In the genomic region with DNA sequence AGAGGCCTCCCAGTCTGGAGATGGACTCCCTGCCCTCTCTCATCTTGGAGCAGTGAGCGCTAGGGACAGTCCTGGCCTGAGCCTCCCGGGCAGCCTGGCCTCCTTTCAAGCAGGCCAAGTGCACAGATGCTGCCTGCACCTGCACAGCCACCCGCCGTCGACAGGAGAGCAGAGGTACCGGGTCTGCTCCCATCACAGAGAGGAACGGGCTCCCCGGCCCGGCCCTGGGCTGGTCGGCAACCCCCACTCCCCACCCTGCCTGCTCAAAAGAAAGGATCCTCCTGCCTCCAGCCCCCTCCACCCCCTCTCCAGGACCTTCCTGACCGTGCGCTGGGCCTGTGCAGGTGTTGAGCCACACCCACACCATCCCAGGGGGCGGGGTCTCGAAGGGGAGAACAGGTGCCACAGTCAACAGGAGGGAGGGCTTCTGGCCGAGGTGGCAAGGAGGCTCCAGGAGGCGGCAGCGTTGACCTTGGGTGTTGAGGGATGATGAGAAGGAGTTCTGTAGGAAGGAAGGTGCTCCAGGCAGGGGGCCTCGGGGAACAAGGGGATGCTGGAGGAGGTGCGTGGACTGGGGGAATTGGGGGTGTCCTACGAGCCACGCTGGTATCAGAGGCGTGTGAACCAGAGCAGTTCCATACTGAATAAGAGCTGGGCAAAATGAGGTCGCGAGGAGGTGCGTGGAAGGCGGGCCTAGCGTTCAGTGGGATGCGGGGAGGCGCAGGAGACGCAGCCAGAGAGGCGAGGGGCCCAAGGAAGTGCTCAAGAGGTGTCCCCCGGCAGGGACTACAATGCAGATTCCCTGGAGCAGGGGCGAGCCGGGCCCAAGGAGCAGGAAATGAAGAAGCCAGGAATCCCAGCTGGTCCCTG, we compare ENCODE assay signal across 8 cellular contexts. TPM values are rescaled to one million over a fixed set of nuclear protein-coding genes. Genes with fewer than 3 reads are reported as not detected.
A peak's percentile ranks its signal among the peaks of the same experiment; 100 is the strongest.
DNase-seq lines count a peak whose midpoint lies in the region; ATAC-seq and TF ChIP-seq lines count a peak whose summit lies in the region.

No MANE protein-coding gene starts in this region.

- peak overlapping the region; percentile 56 for H3K4me3 Mint-ChIP-seq in activated naive CD8-positive, alpha-beta T cell treated with anti-CD3 and anti-CD28 coated beads, Interleukin-2, amount 50 U/mL, for 24 hours

- H3K9me3 Mint-ChIP-seq in activated naive CD8-positive, alpha-beta T cell treated with anti-CD3 and anti-CD28 coated beads, Interleukin-2, amount 50 U/mL, for 24 hours: no peaks in the 10 kb centered on the region

- H3K4me3 ChIP-seq in mucosa of descending colon: no peak overlapping the region

- intact Hi-C loops in mucosa of descending colon (cut with DNase I, micrococcal nuclease): no loop called here

- peak; percentile 27 for TF ChIP-seq CTCF in GM10266 (IDR thresholded peaks at IDR 0.05; ENCODE audit: control insufficient read depth, insufficient read depth, low read depth, missing control alignments)
- no peak for TF ChIP-seq CTCF in mucosa of descending colon (IDR thresholded peaks at IDR 0.05)

- no peak for ATAC-seq in activated naive CD8-positive, alpha-beta T cell treated with anti-CD3 and anti-CD28 coated beads, Interleukin-2, amount 50 U/mL, for 24 hours
- ATAC-seq in mucosa of descending colon (peak; percentile 44), HG02763 (IDR thresholded peaks at IDR 0.05; ENCODE audit: unreplicated experiment) (no peak), HG02759 (IDR thresholded peaks at IDR 0.05; ENCODE audit: unreplicated experiment) (no peak)

- peaks cover 12% of the 10 kb centered on the region for H3K4me1 ChIP-seq in mucosa of descending colon (ENCODE audit: low read depth)

- DNase-seq in GM10266 (ENCODE audit: extremely low spot score) (no peak), NCI-H1436 (lab: John Stamatoyannopoulos, UW) (peak; percentile 54), mucosa of descending colon (peak; percentile 83 to 88 (median 85)), OCI-M2 (lab: John Stamatoyannopoulos, UW; ENCODE audit: unreplicated experiment) (no peak), AG20443 (ENCODE audit: low spot score) (no peak)
- DNase-seq in activated naive CD8-positive, alpha-beta T cell treated with anti-CD3 and anti-CD28 coated beads, Interleukin-2, amount 50 U/mL, for 24 hours: no peak

- no peak overlapping the region for H3K27ac Mint-ChIP-seq in activated naive CD8-positive, alpha-beta T cell treated with anti-CD3 and anti-CD28 coated beads, Interleukin-2, amount 50 U/mL, for 24 hours

- H3K9me3 ChIP-seq in mucosa of descending colon: no peaks in the 10 kb centered on the region

- peaks cover 6% of the 10 kb centered on the region for H3K4me1 Mint-ChIP-seq in activated naive CD8-positive, alpha-beta T cell treated with anti-CD3 and anti-CD28 coated beads, Interleukin-2, amount 50 U/mL, for 24 hours

- peaks cover 2% of the 10 kb centered on the region for H3K27me3 Mint-ChIP-seq in activated naive CD8-positive, alpha-beta T cell treated with anti-CD3 and anti-CD28 coated beads, Interleukin-2, amount 50 U/mL, for 24 hours

- no peaks in the 10 kb centered on the region for H3K36me3 Mint-ChIP-seq in activated naive CD8-positive, alpha-beta T cell treated with anti-CD3 and anti-CD28 coated beads, Interleukin-2, amount 50 U/mL, for 24 hours (ENCODE audit: low read depth)

- H3K36me3 ChIP-seq in mucosa of descending colon (ENCODE audit: low read depth): no peaks in the 10 kb centered on the region

RNA-seq across cellular contexts. Expression of a gene that starts 1.0 kb away (rescaled TPM):
- not detected for total RNA-seq in mucosa of descending colon

RNA-seq across cellular contexts. Expression of a gene that starts 29.8 kb away (rescaled TPM):
- total RNA-seq in mucosa of descending colon: 1 to 10 TPM in 2 of 3 donors, under 1 TPM in 1; 0.35 to 1.8 (median 1.1) TPM

RNA-seq across cellular contexts. Expression of a gene that starts 46.9 kb away (rescaled TPM):
- 1 to 10 TPM; 4.7 to 8.8 (median 7.2) TPM for total RNA-seq in mucosa of descending colon

Comparison
In these comparisons a context has a peak if more than half of its experiments do, and no peak if none do; other contexts are left out.
1. DNase-seq: peak in NCI-H1436 (single experiment) and mucosa of descending colon (3 of 3); none in GM10266 (single experiment), activated naive CD8-positive, alpha-beta T cell treated with anti-CD3 and anti-CD28 coated beads, Interleukin-2, amount 50 U/mL, for 24 hours (single experiment), OCI-M2 (single experiment) and AG20443 (single experiment).